Comparison of ENCODE assay signal across 1 cellular context in genomic region chr12:120227233-120228040, GRCh38.
TF ChIP-seq lines count a peak whose summit lies in the region.

No MANE protein-coding gene starts in this region.

TF ChIP-seq in HCT116, 20 proteins besides CTCF, POLR2A, EP300 and RAD21 (continued from another document):
- TF ChIP-seq REST (IDR thresholded peaks at IDR 0.05; ENCODE audit: low read depth) (no peak), ZNF274 (IDR thresholded peaks at IDR 0.05; ENCODE audit: low read depth, low read length) (no peak), JUND (IDR thresholded peaks at IDR 0.05) (no peak), MAX (IDR thresholded peaks at IDR 0.05) (no peak), ZBTB33 (IDR thresholded peaks at IDR 0.05; ENCODE audit: extremely low read depth, insufficient replicate concordance, low read length) (no peak)
